ENCODE assay signal across 19 cellular contexts in the genomic region with DNA sequence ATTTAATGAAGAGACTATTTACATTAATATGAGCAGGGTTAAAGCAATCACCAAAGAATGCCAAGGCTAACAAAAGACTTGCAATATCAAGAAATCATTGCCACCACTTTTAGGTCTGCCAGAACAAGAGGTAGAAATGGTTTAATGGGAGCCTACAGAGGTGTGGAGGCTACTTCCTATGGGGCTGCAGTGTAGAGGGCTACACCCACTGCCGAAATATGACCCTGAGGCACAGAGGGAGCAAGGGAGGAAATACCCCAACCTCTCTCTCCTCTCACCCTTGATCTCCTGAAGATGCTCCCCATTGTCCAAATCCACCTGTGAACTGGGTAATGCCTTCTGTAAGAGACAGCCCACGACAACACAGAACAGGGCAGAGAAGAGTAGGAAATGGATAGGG.
"Had no signal": no experiment of that assay in that cellular context is flagged by ENCODE, and none has a peak within 500 bp of the region (broad histone marks: within the 10 kb centered on the region; RNA-seq: fewer than 3 reads in every experiment).

No MANE protein-coding gene starts in this region.

- H3K27ac ChIP-seq: coronary artery, dorsolateral prefrontal cortex, esophagus squamous epithelium, gastroesophageal sphincter, heart left ventricle, hepatocyte, left lung, lower lobe of right lung had no signal

- H3K4me2 ChIP-seq: hepatocyte had no signal

- H2AFZ ChIP-seq: hepatocyte had no signal

- H3K9me3 ChIP-seq: esophagus squamous epithelium, mucosa of descending colon had no signal

- H3K27me3 ChIP-seq: hepatocyte, left lung had no signal

- ATAC-seq: gastroesophageal sphincter, heart left ventricle, left cardiac atrium, left lung, left ventricle myocardium superior, lower lobe of right lung, mucosa of descending colon had no signal

- H3K27ac Mint-ChIP-seq: immature natural killer cell, mesothelial cell of epicardium had no signal

- H3K36me3 Mint-ChIP-seq: immature natural killer cell, mesothelial cell of epicardium had no signal

- H3K4me3 ChIP-seq: coronary artery, dorsolateral prefrontal cortex, esophagus squamous epithelium, gastroesophageal sphincter, heart left ventricle, hepatocyte, left lung, lower lobe of right lung, mucosa of descending colon had no signal

- H3K79me2 ChIP-seq: hepatocyte had no signal

- DNase-seq: dermis blood vessel endothelial cell; dorsolateral prefrontal cortex; effector CD4-positive, alpha-beta T cell; effector memory CD4-positive, alpha-beta T cell; esophagus squamous epithelium; foreskin fibroblast; heart left ventricle; hypothalamus; immature natural killer cell; left cardiac atrium; left lung; left ventricle myocardium superior; lower lobe of right lung; mesenchymal stem cell; mucosa of descending colon had no signal

- H3K4me1 Mint-ChIP-seq: immature natural killer cell, mesothelial cell of epicardium had no signal

- H3K4me1 ChIP-seq: esophagus squamous epithelium, gastroesophageal sphincter, heart left ventricle, left lung, lower lobe of right lung had no signal

- H3K4me3 Mint-ChIP-seq: immature natural killer cell, mesothelial cell of epicardium had no signal

- H3K36me3 ChIP-seq: esophagus squamous epithelium, gastroesophageal sphincter, heart left ventricle, left lung, lower lobe of right lung had no signal
